ENCODE assay signal across 1 cellular context in the genomic region with DNA sequence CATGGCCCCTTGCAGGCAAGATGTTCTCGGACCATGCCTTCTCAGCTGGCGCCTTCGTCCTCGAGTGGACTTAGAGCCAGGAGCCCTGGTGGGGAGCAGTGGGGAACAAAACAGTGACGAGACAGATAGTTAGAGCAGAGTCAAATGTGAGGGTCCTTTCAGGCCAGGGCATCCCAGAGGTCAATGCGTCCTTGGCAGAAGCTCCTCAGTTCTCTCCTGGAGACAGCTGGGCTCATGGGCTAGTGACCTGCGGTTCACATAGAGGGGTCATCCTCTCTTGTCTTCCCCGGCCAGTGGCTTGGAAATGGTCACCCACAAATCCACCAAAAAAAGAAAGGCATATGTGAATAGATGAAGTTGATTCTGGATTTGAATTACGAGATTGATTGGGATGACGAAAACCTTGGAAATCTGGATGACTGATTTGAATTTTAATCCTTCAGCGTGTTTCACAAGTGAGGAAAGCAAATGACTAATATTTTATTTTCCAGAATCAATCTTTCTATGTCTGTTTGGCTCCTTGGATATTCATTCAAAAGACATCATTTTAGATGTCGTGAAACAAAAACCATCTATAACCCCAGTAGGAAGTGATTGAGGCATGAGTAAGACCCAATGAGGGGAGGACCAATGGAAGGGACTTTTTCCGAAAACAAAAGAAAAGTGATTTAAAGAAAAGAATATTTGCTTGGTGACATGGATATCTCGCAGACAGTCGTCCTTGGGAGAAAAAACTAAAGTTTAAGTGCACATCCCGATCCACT.
TF ChIP-seq lines count a peak whose summit lies in the region.

No MANE protein-coding gene starts in this region.

TF ChIP-seq in GM23338, 12 proteins besides CTCF, POLR2A, EP300 and RAD21 (continued from another document):
- TF ChIP-seq, protein P1, sequence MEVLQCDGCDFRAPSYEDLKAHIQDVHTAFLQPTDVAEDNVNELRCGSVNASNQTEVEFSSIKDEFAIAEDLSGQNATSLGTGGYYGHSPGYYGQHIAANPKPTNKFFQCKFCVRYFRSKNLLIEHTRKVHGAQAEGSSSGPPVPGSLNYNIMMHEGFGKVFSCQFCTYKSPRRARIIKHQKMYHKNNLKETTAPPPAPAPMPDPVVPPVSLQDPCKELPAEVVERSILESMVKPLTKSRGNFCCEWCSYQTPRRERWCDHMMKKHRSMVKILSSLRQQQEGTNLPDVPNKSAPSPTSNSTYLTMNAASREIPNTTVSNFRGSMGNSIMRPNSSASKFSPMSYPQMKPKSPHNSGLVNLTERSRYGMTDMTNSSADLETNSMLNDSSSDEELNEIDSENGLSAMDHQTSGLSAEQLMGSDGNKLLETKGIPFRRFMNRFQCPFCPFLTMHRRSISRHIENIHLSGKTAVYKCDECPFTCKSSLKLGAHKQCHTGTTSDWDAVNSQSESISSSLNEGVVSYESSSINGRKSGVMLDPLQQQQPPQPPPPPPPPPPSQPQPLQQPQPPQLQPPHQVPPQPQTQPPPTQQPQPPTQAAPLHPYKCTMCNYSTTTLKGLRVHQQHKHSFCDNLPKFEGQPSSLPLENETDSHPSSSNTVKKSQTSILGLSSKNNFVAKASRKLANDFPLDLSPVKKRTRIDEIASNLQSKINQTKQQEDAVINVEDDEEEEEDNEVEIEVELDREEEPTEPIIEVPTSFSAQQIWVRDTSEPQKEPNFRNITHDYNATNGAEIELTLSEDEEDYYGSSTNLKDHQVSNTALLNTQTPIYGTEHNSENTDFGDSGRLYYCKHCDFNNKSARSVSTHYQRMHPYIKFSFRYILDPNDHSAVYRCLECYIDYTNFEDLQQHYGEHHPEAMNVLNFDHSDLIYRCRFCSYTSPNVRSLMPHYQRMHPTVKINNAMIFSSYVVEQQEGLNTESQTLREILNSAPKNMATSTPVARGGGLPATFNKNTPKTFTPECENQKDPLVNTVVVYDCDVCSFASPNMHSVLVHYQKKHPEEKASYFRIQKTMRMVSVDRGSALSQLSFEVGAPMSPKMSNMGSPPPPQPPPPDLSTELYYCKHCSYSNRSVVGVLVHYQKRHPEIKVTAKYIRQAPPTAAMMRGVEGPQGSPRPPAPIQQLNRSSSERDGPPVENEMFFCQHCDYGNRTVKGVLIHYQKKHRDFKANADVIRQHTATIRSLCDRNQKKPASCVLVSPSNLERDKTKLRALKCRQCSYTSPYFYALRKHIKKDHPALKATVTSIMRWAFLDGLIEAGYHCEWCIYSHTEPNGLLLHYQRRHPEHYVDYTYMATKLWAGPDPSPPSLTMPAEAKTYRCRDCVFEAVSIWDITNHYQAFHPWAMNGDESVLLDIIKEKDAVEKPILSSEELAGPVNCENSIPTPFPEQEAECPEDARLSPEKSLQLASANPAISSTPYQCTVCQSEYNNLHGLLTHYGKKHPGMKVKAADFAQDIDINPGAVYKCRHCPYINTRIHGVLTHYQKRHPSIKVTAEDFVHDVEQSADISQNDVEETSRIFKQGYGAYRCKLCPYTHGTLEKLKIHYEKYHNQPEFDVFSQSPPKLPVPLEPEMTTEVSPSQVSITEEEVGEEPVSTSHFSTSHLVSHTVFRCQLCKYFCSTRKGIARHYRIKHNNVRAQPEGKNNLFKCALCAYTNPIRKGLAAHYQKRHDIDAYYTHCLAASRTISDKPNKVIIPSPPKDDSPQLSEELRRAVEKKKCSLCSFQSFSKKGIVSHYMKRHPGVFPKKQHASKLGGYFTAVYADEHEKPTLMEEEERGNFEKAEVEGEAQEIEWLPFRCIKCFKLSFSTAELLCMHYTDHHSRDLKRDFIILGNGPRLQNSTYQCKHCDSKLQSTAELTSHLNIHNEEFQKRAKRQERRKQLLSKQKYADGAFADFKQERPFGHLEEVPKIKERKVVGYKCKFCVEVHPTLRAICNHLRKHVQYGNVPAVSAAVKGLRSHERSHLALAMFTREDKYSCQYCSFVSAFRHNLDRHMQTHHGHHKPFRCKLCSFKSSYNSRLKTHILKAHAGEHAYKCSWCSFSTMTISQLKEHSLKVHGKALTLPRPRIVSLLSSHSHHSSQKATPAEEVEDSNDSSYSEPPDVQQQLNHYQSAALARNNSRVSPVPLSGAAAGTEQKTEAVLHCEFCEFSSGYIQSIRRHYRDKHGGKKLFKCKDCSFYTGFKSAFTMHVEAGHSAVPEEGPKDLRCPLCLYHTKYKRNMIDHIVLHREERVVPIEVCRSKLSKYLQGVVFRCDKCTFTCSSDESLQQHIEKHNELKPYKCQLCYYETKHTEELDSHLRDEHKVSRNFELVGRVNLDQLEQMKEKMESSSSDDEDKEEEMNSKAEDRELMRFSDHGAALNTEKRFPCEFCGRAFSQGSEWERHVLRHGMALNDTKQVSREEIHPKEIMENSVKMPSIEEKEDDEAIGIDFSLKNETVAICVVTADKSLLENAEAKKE (CRISPR knock-in tag; IDR thresholded peaks at IDR 0.05), result no peak
